Comparison of ENCODE assay signal across 28 cellular contexts in the genomic region with DNA sequence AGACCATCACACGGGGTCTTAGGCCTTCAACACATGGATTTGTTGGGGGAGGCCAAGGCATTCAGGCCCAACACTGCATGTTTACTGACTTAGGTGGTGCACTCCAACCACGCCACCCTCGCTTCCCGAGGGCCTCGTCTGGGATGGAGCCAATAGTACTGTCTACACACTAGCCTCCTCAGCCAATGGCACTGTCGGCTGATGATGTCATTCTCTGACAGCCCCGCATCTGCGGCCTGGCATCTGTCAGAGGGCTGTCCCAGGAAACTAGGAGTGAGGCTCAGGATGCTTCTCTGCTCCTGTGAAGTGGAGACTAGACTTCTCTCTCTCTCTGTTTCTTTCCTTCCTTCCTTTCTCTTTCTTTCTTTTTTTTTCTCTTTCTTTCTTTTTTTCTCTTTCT.
A peak's percentile ranks its signal among the peaks of the same experiment; 100 is the strongest.
DNase-seq lines count a peak whose midpoint lies in the region; ATAC-seq, FAIRE-seq and TF ChIP-seq lines count a peak whose summit lies in the region.
"Had no signal": no experiment of that assay in that cellular context is flagged by ENCODE, and none has a peak within 500 bp of the region (broad histone marks: within the 10 kb centered on the region; RNA-seq: fewer than 3 reads in every experiment).

No MANE protein-coding gene starts in this region.

- H3K4me3 ChIP-seq in A673 (ENCODE audit: low read depth, low read length, poor library complexity, severe bottlenecking) (no peak overlapping the region), HEK293 (ENCODE audit: low read depth, low read length) (no peak overlapping the region)
- H3K4me3 ChIP-seq: BLaER1 treated with 17β-estradiol and CSF1 and Interleukin-3, amounts not matched to agents 10 nM and 100 nM; body of pancreas; heart right ventricle; upper lobe of right lung had no signal

- peaks cover 28% of the 10 kb centered on the region for H3K4me1 Mint-ChIP-seq in glutamatergic neuron (ENCODE audit: low read depth, unreplicated experiment)
- H3K4me1 Mint-ChIP-seq: stimulated activated memory B cell treated with anti-CD40 and anti-IgM and Interleukin-4, amounts not matched to agents 10 μg/mL and 1 μg/mL and 100 μg/mL, for 72 hours; T-cell had no signal

- H3K4me3 Mint-ChIP-seq in glutamatergic neuron (ENCODE audit: unreplicated experiment): peak overlapping the region; percentile 55
- H3K4me3 Mint-ChIP-seq: stimulated activated memory B cell treated with anti-CD40 and anti-IgM and Interleukin-4, amounts not matched to agents 10 μg/mL and 1 μg/mL and 100 μg/mL, for 72 hours; T-cell had no signal

- no TSS peak for BruUV-seq in A673 (replicated peaks; lab: Mats Ljungman, UMichigan)

- intact Hi-C loops in A673 (cut with micrococcal nuclease; ENCODE audit: unreplicated experiment): no loop called here

- no peak overlapping the region for H3K27ac ChIP-seq in A673 (ENCODE audit: low read depth, low read length, poor library complexity, severe bottlenecking)
- no peak overlapping the region for H3K27ac ChIP-seq in HEK293 (ENCODE audit: extremely low read depth, low read depth, low read length)
- no peak overlapping the region for H3K27ac ChIP-seq in RWPE1
- H3K27ac ChIP-seq: BLaER1 treated with 17β-estradiol and CSF1 and Interleukin-3, amounts not matched to agents 10 nM and 100 nM; body of pancreas; heart right ventricle; upper lobe of right lung had no signal

- H3K27me3 Mint-ChIP-seq in glutamatergic neuron (ENCODE audit: unreplicated experiment): peaks cover 7% of the 10 kb centered on the region

- FAIRE-seq in D721Med (lab: Jason Lieb, UNC): no peak
- FAIRE-seq: small intestine had no signal

- DNase-seq in A673 (ENCODE audit: low spot score): peak; percentile 48
- DNase-seq in NCI-H69 (lab: John Stamatoyannopoulos, UW): peak; percentile 92
- peak; percentile 88 for DNase-seq in glutamatergic neuron
- DNase-seq in RWPE1 (ENCODE audit: low spot score): no peak
- DNase-seq in D721Med (ENCODE audit: insufficient read length, low spot score): no peak
- no peak for DNase-seq in HuH-7 (ENCODE audit: low spot score)
- DNase-seq: activated CD4-positive, CD25-positive, alpha-beta regulatory T cell treated with anti-CD3 and anti-CD28 coated beads, Interleukin-2, amount 50 U/mL, for 72 hours; activated gamma-delta T cell; body of pancreas; Caco-2; effector CD4-positive, alpha-beta T cell; EL; HCEC 1CT; heart right ventricle; left colon; NCI-H1092; NCI-H2029 treated with DMSO at 0.1 percent for 48 hours; NCI-H774; OCI-M1; small intestine; stimulated activated CD4-positive, alpha-beta T cell treated with anti-CD3 and anti-CD28 coated beads, Interleukin-1b, Interleukin-23, amount 100 ng/mL, for 48 hours; T-cell; upper lobe of right lung had no signal

- POLR2A ChIA-PET in A673 (lab: Charles Lee; ENCODE audit: low non-redundant PET): no interaction called here
- POLR2A ChIA-PET in HEK293 (lab: Yijun Ruan, JAX): no interaction called here
- POLR2A ChIA-PET in RWPE1 (lab: Yijun Ruan, JAX; ENCODE audit: low non-redundant PET): no interaction called here

- H3K4me1 ChIP-seq in A673 (ENCODE audit: insufficient read depth, low read length, poor library complexity, severe bottlenecking) (peaks cover 9% of the 10 kb centered on the region), HEK293 (ENCODE audit: control insufficient read depth, insufficient read depth, low read length) (no peaks in the 10 kb centered on the region)
- H3K4me1 ChIP-seq: BLaER1 treated with 17β-estradiol and CSF1 and Interleukin-3, amounts not matched to agents 10 nM and 100 nM; body of pancreas; heart right ventricle; upper lobe of right lung had no signal

- ATAC-seq in HG02571 (IDR thresholded peaks at IDR 0.05; ENCODE audit: unreplicated experiment): no peak
- ATAC-seq: body of pancreas; heart right ventricle; left colon; Right ventricle myocardium inferior; stimulated activated memory B cell treated with anti-CD40 and anti-IgM and Interleukin-4, amounts not matched to agents 10 μg/mL and 1 μg/mL and 100 μg/mL, for 72 hours; T-cell; upper lobe of right lung had no signal

- H3K36me3 Mint-ChIP-seq in glutamatergic neuron (ENCODE audit: unreplicated experiment): peaks cover 4% of the 10 kb centered on the region
- H3K36me3 Mint-ChIP-seq: stimulated activated memory B cell treated with anti-CD40 and anti-IgM and Interleukin-4, amounts not matched to agents 10 μg/mL and 1 μg/mL and 100 μg/mL, for 72 hours; T-cell had no signal

- H3K36me3 ChIP-seq in A673 (ENCODE audit: insufficient read depth, low read length, poor library complexity, severe bottlenecking) (no peaks in the 10 kb centered on the region), HEK293 (ENCODE audit: control insufficient read depth in 2 of 2, insufficient read depth in 1 of 2, low read length in 2 of 2) (no peaks in the 10 kb centered on the region)
- H3K36me3 ChIP-seq: BLaER1 treated with 17β-estradiol and CSF1 and Interleukin-3, amounts not matched to agents 10 nM and 100 nM; heart right ventricle; upper lobe of right lung had no signal

- no peaks in the 10 kb centered on the region for H3K9me3 ChIP-seq in A673 (ENCODE audit: low read depth, low read length, poor library complexity, severe bottlenecking)
- no peaks in the 10 kb centered on the region for H3K9me3 ChIP-seq in HEK293 (ENCODE audit: control insufficient read depth, insufficient read depth, low read depth, low read length)
- H3K9me3 ChIP-seq: BLaER1 treated with 17β-estradiol and CSF1 and Interleukin-3, amounts not matched to agents 10 nM and 100 nM; body of pancreas; Caco-2; heart right ventricle; upper lobe of right lung had no signal

- H3K27me3 ChIP-seq in A673 (replicated peaks; ENCODE audit: insufficient read depth, low read depth, low read length, poor library complexity): no peaks in the 10 kb centered on the region
- H3K27me3 ChIP-seq: BLaER1 treated with 17β-estradiol and CSF1 and Interleukin-3, amounts not matched to agents 10 nM and 100 nM; body of pancreas; upper lobe of right lung had no signal

- CTCF ChIA-PET in A673 (lab: Charles Lee): no interaction called here
- CTCF ChIA-PET in HEK293 (lab: Yijun Ruan, JAX): interaction anchor here (0.6 kb wide), 1 partner anchor 85 kb away, joined by 4 read pairs; no protein-coding TSS in a partner anchor
- CTCF ChIA-PET in RWPE1 (lab: Yijun Ruan, JAX): interaction anchor here (0.5 kb wide), 1 partner anchor 130 kb away, joined by 3 read pairs; no protein-coding TSS in a partner anchor

- TF ChIP-seq CTCF in A673 (conservative IDR thresholded peaks at IDR 0.05; ENCODE audit: low read depth, low read length) (no peak), HEK293 (tag by site-specific recombination; IDR thresholded peaks at IDR 0.05) (no peak), glutamatergic neuron (IDR thresholded peaks at IDR 0.05; ENCODE audit: partially characterized antibody, unreplicated experiment) (no peak), RWPE1 (conservative IDR thresholded peaks at IDR 0.05; ENCODE audit: low read depth) (no peak), D721Med (IDR thresholded peaks at IDR 0.05; ENCODE audit: insufficient read depth, missing control alignments) (no peak)

- peaks cover 13% of the 10 kb centered on the region for H3K9me3 Mint-ChIP-seq in glutamatergic neuron (ENCODE audit: unreplicated experiment)
- H3K9me3 Mint-ChIP-seq: stimulated activated memory B cell treated with anti-CD40 and anti-IgM and Interleukin-4, amounts not matched to agents 10 μg/mL and 1 μg/mL and 100 μg/mL, for 72 hours; T-cell had no signal

- peak overlapping the region; percentile 95 for H3K27ac Mint-ChIP-seq in glutamatergic neuron (ENCODE audit: unreplicated experiment)
- H3K27ac Mint-ChIP-seq: stimulated activated memory B cell treated with anti-CD40 and anti-IgM and Interleukin-4, amounts not matched to agents 10 μg/mL and 1 μg/mL and 100 μg/mL, for 72 hours; T-cell had no signal

TF ChIP-seq in HEK293, 187 proteins besides CTCF, POLR2A, EP300 and RAD21:
- TF ChIP-seq, protein P1, sequence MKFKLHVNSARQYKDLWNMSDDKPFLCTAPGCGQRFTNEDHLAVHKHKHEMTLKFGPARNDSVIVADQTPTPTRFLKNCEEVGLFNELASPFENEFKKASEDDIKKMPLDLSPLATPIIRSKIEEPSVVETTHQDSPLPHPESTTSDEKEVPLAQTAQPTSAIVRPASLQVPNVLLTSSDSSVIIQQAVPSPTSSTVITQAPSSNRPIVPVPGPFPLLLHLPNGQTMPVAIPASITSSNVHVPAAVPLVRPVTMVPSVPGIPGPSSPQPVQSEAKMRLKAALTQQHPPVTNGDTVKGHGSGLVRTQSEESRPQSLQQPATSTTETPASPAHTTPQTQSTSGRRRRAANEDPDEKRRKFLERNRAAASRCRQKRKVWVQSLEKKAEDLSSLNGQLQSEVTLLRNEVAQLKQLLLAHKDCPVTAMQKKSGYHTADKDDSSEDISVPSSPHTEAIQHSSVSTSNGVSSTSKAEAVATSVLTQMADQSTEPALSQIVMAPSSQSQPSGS (tag by site-specific recombination; IDR thresholded peaks at IDR 0.05; ENCODE audit: low read depth): 0 out of 2 replicates have a peak, but pooled peaks have one; percentile 29
- TF ChIP-seq KLF16 (tag by site-specific recombination; IDR thresholded peaks at IDR 0.05): no peak
- TF ChIP-seq, protein P2, sequence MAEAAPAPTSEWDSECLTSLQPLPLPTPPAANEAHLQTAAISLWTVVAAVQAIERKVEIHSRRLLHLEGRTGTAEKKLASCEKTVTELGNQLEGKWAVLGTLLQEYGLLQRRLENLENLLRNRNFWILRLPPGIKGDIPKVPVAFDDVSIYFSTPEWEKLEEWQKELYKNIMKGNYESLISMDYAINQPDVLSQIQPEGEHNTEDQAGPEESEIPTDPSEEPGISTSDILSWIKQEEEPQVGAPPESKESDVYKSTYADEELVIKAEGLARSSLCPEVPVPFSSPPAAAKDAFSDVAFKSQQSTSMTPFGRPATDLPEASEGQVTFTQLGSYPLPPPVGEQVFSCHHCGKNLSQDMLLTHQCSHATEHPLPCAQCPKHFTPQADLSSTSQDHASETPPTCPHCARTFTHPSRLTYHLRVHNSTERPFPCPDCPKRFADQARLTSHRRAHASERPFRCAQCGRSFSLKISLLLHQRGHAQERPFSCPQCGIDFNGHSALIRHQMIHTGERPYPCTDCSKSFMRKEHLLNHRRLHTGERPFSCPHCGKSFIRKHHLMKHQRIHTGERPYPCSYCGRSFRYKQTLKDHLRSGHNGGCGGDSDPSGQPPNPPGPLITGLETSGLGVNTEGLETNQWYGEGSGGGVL (tag by site-specific recombination; IDR thresholded peaks at IDR 0.05): no peak

Comparison
In these comparisons a context has a peak if more than half of its experiments do, and no peak if none do; other contexts are left out.
1. DNase-seq: peak in A673 (single experiment), NCI-H69 (single experiment) and glutamatergic neuron (single experiment); none in RWPE1 (single experiment), D721Med (single experiment) and HuH-7 (single experiment).